In the genomic region with DNA sequence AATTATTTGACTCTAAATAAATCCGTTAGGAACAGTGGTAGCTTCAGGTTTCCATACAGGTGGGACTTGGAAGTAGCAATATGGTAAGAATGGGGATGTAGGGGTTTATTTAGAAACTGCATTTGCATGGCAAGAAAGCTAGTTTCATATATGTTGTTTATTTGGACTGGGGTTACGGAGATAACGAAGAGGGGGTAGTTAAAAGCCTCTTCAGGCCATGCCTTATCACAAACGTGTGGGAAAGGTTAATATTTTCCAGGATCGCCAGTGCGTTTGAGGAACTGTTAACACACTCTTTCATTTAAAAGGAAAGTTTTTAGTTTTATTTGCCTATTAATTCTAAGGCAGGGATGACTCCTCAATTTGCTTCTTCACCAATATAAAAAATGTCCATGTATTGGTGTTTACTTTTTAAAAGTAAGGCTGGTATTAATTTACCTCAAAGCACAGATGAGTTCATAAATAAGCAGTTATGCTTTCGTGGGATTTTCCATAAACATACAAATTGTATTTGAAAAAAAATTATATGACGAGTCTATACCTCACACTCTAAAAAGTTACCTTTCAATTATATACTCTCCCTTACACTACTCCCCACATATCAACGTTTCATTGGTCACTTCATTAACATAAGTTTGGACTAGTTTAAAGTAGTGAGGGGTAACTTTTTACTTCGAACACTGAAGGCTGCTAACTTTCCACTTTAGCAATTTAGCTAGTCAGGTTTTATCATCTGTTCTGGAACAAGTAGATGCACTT, we compare ENCODE assay signal across 8 cellular contexts. TPM values are rescaled to one million over a fixed set of nuclear protein-coding genes. Genes with fewer than 3 reads are reported as not detected.
A peak's percentile ranks its signal among the peaks of the same experiment; 100 is the strongest.
DNase-seq lines count a peak whose midpoint lies in the region; ATAC-seq, FAIRE-seq and TF ChIP-seq lines count a peak whose summit lies in the region.

No MANE protein-coding gene starts in this region.

- peaks cover 46% of the 10 kb centered on the region for H3K79me2 ChIP-seq in ACC112 (ENCODE audit: control insufficient read depth, insufficient read depth, low read length, unreplicated experiment)

- DNase-seq in HPDE6-E6E7 (ENCODE audit: extremely low spot score) (peak; percentile 22), bronchial epithelial cell (ENCODE audit: low read depth) (no peak), NCI-H1417 (lab: John Stamatoyannopoulos, UW) (no peak), NCI-H446 treated with DMSO at 0.1 percent for 48 hours (lab: John Stamatoyannopoulos, UW) (no peak)
- DNase-seq in activated CD8-positive, alpha-beta memory T cell treated with anti-CD3 and anti-CD28 coated beads for 24 hours, result no peak

- ATAC-seq in GM19328 (IDR thresholded peaks at IDR 0.05; ENCODE audit: unreplicated experiment), result no peak

- TF ChIP-seq CTCF in bronchial epithelial cell (IDR thresholded peaks at IDR 0.05; ENCODE audit: insufficient read depth, low read length, severe bottlenecking), result no peak

- H3K4me3 ChIP-seq in ACC112 (ENCODE audit: low read depth, low read length) (peak overlapping the region; percentile 95), bronchial epithelial cell (ENCODE audit: low read depth, low read length) (peak overlapping the region; percentile 99), mononuclear cell (ENCODE audit: low read length) (peak overlapping the region; percentile 94)

- no peaks in the 10 kb centered on the region for H3K27me3 ChIP-seq in ACC112 (ENCODE audit: insufficient read depth, low read length)
- no peaks in the 10 kb centered on the region for H3K27me3 ChIP-seq in bronchial epithelial cell (ENCODE audit: control insufficient read depth, insufficient read depth, low read length)
- H3K27me3 ChIP-seq in mononuclear cell (ENCODE audit: insufficient read depth, low read length), result no peaks in the 10 kb centered on the region

- H2AFZ ChIP-seq in ACC112 (ENCODE audit: low read length, unreplicated experiment), result peak overlapping the region; percentile 79

- no peak overlapping the region for H3K27ac ChIP-seq in ACC112 (ENCODE audit: low read depth, low read length)

- H3K36me3 ChIP-seq in ACC112 (ENCODE audit: insufficient read depth, low read length), result no peaks in the 10 kb centered on the region; the same call in 1 of the 2 replicates
- H3K36me3 ChIP-seq in bronchial epithelial cell (ENCODE audit: control insufficient read depth, insufficient read depth, low read length), result no peaks in the 10 kb centered on the region

- peaks cover 11% of the 10 kb centered on the region for H3K4me1 ChIP-seq in ACC112 (ENCODE audit: control insufficient read depth, insufficient read depth, low read length, unreplicated experiment)
- H3K4me1 ChIP-seq in mononuclear cell (ENCODE audit: insufficient read depth, low read length), result peaks cover 13% of the 10 kb centered on the region

- FAIRE-seq in bronchial epithelial cell (lab: Jason Lieb, UNC), result no peak

- H3K9me3 ChIP-seq in mononuclear cell (ENCODE audit: low read depth, low read length), result no peaks in the 10 kb centered on the region

RNA-seq across cellular contexts. Expression of gene RAB2B, which starts 0.8 kb away (rescaled TPM):
- total RNA-seq in bronchial epithelial cell, result 17.4 and 17.8 TPM in 2 replicates
- 26.7 TPM for total RNA-seq in mononuclear cell

RNA-seq across cellular contexts. Expression of gene TOX4, which starts 1.0 kb away (rescaled TPM):
- total RNA-seq in bronchial epithelial cell, result 16.6 and 23.0 TPM in 2 replicates
- 51.1 TPM for total RNA-seq in mononuclear cell

RNA-seq across cellular contexts. Expression of gene CHD8, which starts 20.0 kb away (rescaled TPM):
- total RNA-seq in bronchial epithelial cell, result 29.7 and 41.1 TPM in 2 replicates
- 99.9 TPM for total RNA-seq in mononuclear cell

RNA-seq across cellular contexts. Expression of gene METTL3, which starts 35.2 kb away (rescaled TPM):
- 34.3 and 53.2 TPM in 2 replicates for total RNA-seq in bronchial epithelial cell
- total RNA-seq in mononuclear cell, result 41.3 TPM

RNA-seq across cellular contexts. Expression of gene SALL2, which starts 50.2 kb away (rescaled TPM):
- total RNA-seq in bronchial epithelial cell, result under 0.01 and 0.13 TPM in 2 replicates
- 0.94 TPM for total RNA-seq in mononuclear cell
